Comparison of ENCODE assay signal across 8 cellular contexts in genomic region chr1:1324084-1324523, GRCh38. TPM values are rescaled to one million over a fixed set of nuclear protein-coding genes. Genes with fewer than 3 reads are reported as not detected.
A peak's percentile ranks its signal among the peaks of the same experiment; 100 is the strongest.
DNase-seq lines count a peak whose midpoint lies in the region; ATAC-seq and TF ChIP-seq lines count a peak whose summit lies in the region.

No MANE protein-coding gene starts in this region.

- TF ChIP-seq POLR2A in NB4 (IDR thresholded peaks at IDR 0.05; ENCODE audit: extremely low read depth, insufficient read length) = no peak

- H3K27ac ChIP-seq in C4-2B (peak overlapping the region; percentile 97), esophagus (ENCODE audit: low read depth in 2 of 2, low read length in 1 of 2) (peak overlapping the region; percentile 67 to 90)

- peaks cover 3 to 34% of the 10 kb centered on the region in 2 donors for H3K36me3 ChIP-seq in esophagus (ENCODE audit: control insufficient read depth in 2 of 2, insufficient read depth in 2 of 2, low read length in 1 of 2)

- DNase-seq in NB4 (ENCODE audit: low read depth) = no peak
- DNase-seq in retinal pigment epithelial cell (ENCODE audit: low read depth) = no peak
- DNase-seq in stimulated activated CD4-positive, alpha-beta T cell treated with anti-CD3 and anti-CD28 coated beads, Interleukin-4, amount 100 ng/mL, for 24 hours = no peak
- no peak for DNase-seq in globus pallidus (ENCODE audit: low spot score)
- DNase-seq in mesenteric fat pad (ENCODE audit: low spot score) = no peak

- H3K4me3 ChIP-seq in NB4 (ENCODE audit: low read depth, low read length) = peak overlapping the region; percentile 64
- H3K4me3 ChIP-seq in esophagus (ENCODE audit: low read depth in 1 of 2, low read length in 2 of 2) = peak overlapping the region; percentile 76 to 84
- peak overlapping the region; percentile 65 for H3K4me3 ChIP-seq in retinal pigment epithelial cell (ENCODE audit: low read length)

- 0 to 1% methylated on average over 21 to 41 of the region's 41 CpGs for WGBS in esophagus, 2 donors

- no peaks in the 10 kb centered on the region for H3K27me3 ChIP-seq in esophagus (ENCODE audit: control insufficient read depth in 1 of 2, insufficient read depth in 2 of 2, low read length in 2 of 2)

- TF ChIP-seq CTCF in C4-2B (conservative IDR thresholded peaks at IDR 0.05) = no peak
- no peak for TF ChIP-seq CTCF in NB4 (IDR thresholded peaks at IDR 0.05; ENCODE audit: low read depth, low read length)
- TF ChIP-seq CTCF in retinal pigment epithelial cell (conservative IDR thresholded peaks at IDR 0.05; ENCODE audit: low read depth, low read length) = no peak

- peak; percentile 14 for ATAC-seq in GM21529 (IDR thresholded peaks at IDR 0.05; ENCODE audit: unreplicated experiment)

- no peaks in the 10 kb centered on the region for H3K9me3 ChIP-seq in esophagus (ENCODE audit: control insufficient read depth in 2 of 2, insufficient read depth in 1 of 2, low read depth in 1 of 2, low read length in 1 of 2)

- H3K4me1 ChIP-seq in esophagus (ENCODE audit: control insufficient read depth in 2 of 2, insufficient read depth in 2 of 2, low read length in 1 of 2) = peaks cover 8 to 16% of the 10 kb centered on the region in 2 donors

RNA-seq across cellular contexts. Expression of gene INTS11, which starts 0.4 kb away (rescaled TPM):
- polyA plus RNA-seq in esophagus = 100 to 1,000 TPM in 1 of 2 donors, 10 to 100 TPM in 1; 74.1 to 127 TPM
- total RNA-seq in mesenteric fat pad = 74.7 TPM

RNA-seq across cellular contexts. Expression of gene CPTP, which starts 0.5 kb away (rescaled TPM):
- polyA plus RNA-seq in esophagus = 10 to 100 TPM; 38.3 to 73.1 TPM
- 19.7 TPM for total RNA-seq in mesenteric fat pad

RNA-seq across cellular contexts. Expression of gene TAS1R3, which starts 7.0 kb away (rescaled TPM):
- 1 to 10 TPM in 1 of 2 donors, under 1 TPM in 1; 0.28 to 1.9 TPM for polyA plus RNA-seq in esophagus
- total RNA-seq in mesenteric fat pad = 0.19 TPM

RNA-seq across cellular contexts. Expression of gene PUSL1, which starts 15.7 kb away (rescaled TPM):
- 10 to 100 TPM; 24.4 to 24.8 TPM for polyA plus RNA-seq in esophagus
- 11.6 TPM for total RNA-seq in mesenteric fat pad

RNA-seq across cellular contexts. Expression of gene ACAP3, which starts 16.4 kb away (rescaled TPM):
- 100 to 1,000 TPM in 1 of 2 donors, 10 to 100 TPM in 1; 47.7 to 120 TPM for polyA plus RNA-seq in esophagus
- 36.6 TPM for total RNA-seq in mesenteric fat pad
